19 cellular contexts compared by ENCODE assay signal in genomic region chr17:67035131-67036083, GRCh38. TPM values are rescaled to one million over a fixed set of nuclear protein-coding genes. Genes with fewer than 3 reads are reported as not detected.
DNase-seq lines count a peak whose midpoint lies in the region; ATAC-seq, FAIRE-seq and TF ChIP-seq lines count a peak whose summit lies in the region.
"Had no signal": no experiment of that assay in that cellular context is flagged by ENCODE, and none has a peak within 500 bp of the region (broad histone marks: within the 10 kb centered on the region; RNA-seq: fewer than 3 reads in every experiment).

No MANE protein-coding gene starts in this region.

- no peaks in the 10 kb centered on the region for H3K36me3 Mint-ChIP-seq in activated naive CD4-positive, alpha-beta T cell treated with anti-CD3 and anti-CD28 coated beads, Interleukin-2, amount 50 U/mL, for 72 hours
- H3K36me3 Mint-ChIP-seq: immature natural killer cell, WTC11 had no signal

- FAIRE-seq in urothelium cell line (lab: Jason Lieb, UNC): no peak

- no peak overlapping the region for H3K27ac Mint-ChIP-seq in activated naive CD4-positive, alpha-beta T cell treated with anti-CD3 and anti-CD28 coated beads, Interleukin-2, amount 50 U/mL, for 72 hours
- H3K27ac Mint-ChIP-seq: effector memory CD8-positive, alpha-beta T cell; immature natural killer cell; WTC11 had no signal

- DNase-seq in activated naive CD4-positive, alpha-beta T cell treated with anti-CD3 and anti-CD28 coated beads, Interleukin-2, amount 50 U/mL, for 72 hours (ENCODE audit: low spot score in 2 of 2): no peak
- DNase-seq in activated naive CD4-positive, alpha-beta T cell treated with anti-CD3 and anti-CD28 coated beads, Interleukin-2, amount 50 U/mL, for 16 hours: no peak
- DNase-seq in LoVo (ENCODE audit: low spot score): no peak
- no peak for DNase-seq in germinal center (ENCODE audit: low spot score)
- DNase-seq in urothelium cell line (ENCODE audit: low spot score): no peak
- DNase-seq in RWPE1 (ENCODE audit: low spot score): no peak
- DNase-seq: activated effector memory CD4-positive, alpha-beta T cell treated with anti-CD3 and anti-CD28 coated beads, Interleukin-2, amount 50 U/mL, for 16 hours; effector memory CD8-positive, alpha-beta T cell; foreskin fibroblast; GM23248; immature natural killer cell; NCI-H2029 treated with DMSO at 0.1 percent for 48 hours; stimulated activated CD4-positive, alpha-beta T cell treated with anti-CD3 and anti-CD28 coated beads, Interleukin-15, amount 100 ng/mL, for 24 hours had no signal

- peak; percentile 61 to 80 for ATAC-seq in activated naive CD4-positive, alpha-beta T cell treated with anti-CD3 and anti-CD28 coated beads, Interleukin-2, amount 50 U/mL, for 72 hours
- ATAC-seq in GM21717 (IDR thresholded peaks at IDR 0.05; ENCODE audit: unreplicated experiment) (peak; percentile 86), HG03342 (IDR thresholded peaks at IDR 0.05; ENCODE audit: unreplicated experiment) (peak; percentile 77)
- ATAC-seq: effector memory CD8-positive, alpha-beta T cell; WTC11 had no signal

- no peaks in the 10 kb centered on the region for H3K9me3 Mint-ChIP-seq in activated naive CD4-positive, alpha-beta T cell treated with anti-CD3 and anti-CD28 coated beads, Interleukin-2, amount 50 U/mL, for 72 hours
- H3K9me3 Mint-ChIP-seq: effector memory CD8-positive, alpha-beta T cell; immature natural killer cell had no signal

- CTCF ChIA-PET in RWPE1 (lab: Yijun Ruan, JAX): no interaction called here

- POLR2A ChIA-PET in RWPE1 (lab: Yijun Ruan, JAX; ENCODE audit: low non-redundant PET): no interaction called here

- no peak overlapping the region for H3K27ac ChIP-seq in RWPE1
- H3K27ac ChIP-seq: breast epithelium, GM23248, prostate gland had no signal

- TF ChIP-seq CTCF in RWPE1 (conservative IDR thresholded peaks at IDR 0.05; ENCODE audit: low read depth): no peak

RNA-seq across cellular contexts. Expression of gene CACNG1, which starts 8.9 kb away (rescaled TPM):
- total RNA-seq in activated naive CD4-positive, alpha-beta T cell treated with anti-CD3 and anti-CD28 coated beads, Interleukin-2, amount 50 U/mL, for 72 hours: not detected
- total RNA-seq: breast epithelium, GM23248, mucosa of gallbladder, WTC11 had no signal
